In the genomic region with DNA sequence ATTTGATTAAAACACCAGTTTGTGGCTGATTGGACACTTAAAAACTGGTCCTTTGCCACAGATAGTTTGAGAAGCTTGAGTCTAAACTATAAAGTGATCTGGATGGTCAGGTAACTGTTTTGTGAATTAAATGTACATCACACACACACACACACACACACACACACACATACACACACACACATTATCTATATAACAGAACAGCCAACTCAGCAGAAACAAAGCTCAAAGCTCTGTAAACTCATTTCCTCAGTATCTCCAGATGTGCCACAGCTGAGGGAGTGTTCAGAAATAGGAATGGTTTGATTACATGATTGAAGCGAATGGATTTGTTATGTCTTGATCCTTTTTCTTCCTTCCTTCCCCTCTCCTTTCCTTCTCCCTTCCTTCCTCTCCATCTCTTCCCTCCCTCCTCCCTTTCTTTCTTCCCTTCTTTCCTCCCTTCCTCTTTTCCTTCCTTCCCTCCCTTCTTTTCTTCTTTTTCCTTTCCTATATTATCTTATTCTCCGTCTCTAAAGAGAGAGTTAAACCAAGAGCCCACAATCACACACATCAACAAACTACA, we compare ENCODE assay signal across 2 cellular contexts.
TF ChIP-seq lines count a peak whose summit lies in the region.

No MANE protein-coding gene starts in this region.

TF ChIP-seq in HepG2, 621 proteins besides CTCF, POLR2A, EP300 and RAD21:
- TF ChIP-seq, protein P1, sequence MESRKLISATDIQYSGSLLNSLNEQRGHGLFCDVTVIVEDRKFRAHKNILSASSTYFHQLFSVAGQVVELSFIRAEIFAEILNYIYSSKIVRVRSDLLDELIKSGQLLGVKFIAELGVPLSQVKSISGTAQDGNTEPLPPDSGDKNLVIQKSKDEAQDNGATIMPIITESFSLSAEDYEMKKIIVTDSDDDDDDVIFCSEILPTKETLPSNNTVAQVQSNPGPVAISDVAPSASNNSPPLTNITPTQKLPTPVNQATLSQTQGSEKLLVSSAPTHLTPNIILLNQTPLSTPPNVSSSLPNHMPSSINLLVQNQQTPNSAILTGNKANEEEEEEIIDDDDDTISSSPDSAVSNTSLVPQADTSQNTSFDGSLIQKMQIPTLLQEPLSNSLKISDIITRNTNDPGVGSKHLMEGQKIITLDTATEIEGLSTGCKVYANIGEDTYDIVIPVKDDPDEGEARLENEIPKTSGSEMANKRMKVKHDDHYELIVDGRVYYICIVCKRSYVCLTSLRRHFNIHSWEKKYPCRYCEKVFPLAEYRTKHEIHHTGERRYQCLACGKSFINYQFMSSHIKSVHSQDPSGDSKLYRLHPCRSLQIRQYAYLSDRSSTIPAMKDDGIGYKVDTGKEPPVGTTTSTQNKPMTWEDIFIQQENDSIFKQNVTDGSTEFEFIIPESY (CRISPR knock-in tag; IDR thresholded peaks at IDR 0.05), result no peak
- peak; percentile 31 for TF ChIP-seq PCBP2 (optimal IDR thresholded peaks at IDR 0.05; ENCODE audit: low read depth, low read length, poor library complexity, severe bottlenecking)
- no peak for TF ChIP-seq ZNF274 (CRISPR knock-in tag; IDR thresholded peaks at IDR 0.05)
- TF ChIP-seq MAFF (IDR thresholded peaks at IDR 0.05; ENCODE audit: low read depth, low read length), result peak; percentile 77
- TF ChIP-seq MAFK (conservative IDR thresholded peaks at IDR 0.05 in 1 of 2, IDR thresholded peaks at IDR 0.05 in 1 of 2; ENCODE audit: low read length in 2 of 2), result peak; percentile 66 to 86
- no peak for TF ChIP-seq KAT8 (CRISPR knock-in tag; IDR thresholded peaks at IDR 0.05)
- TF ChIP-seq, protein P2, sequence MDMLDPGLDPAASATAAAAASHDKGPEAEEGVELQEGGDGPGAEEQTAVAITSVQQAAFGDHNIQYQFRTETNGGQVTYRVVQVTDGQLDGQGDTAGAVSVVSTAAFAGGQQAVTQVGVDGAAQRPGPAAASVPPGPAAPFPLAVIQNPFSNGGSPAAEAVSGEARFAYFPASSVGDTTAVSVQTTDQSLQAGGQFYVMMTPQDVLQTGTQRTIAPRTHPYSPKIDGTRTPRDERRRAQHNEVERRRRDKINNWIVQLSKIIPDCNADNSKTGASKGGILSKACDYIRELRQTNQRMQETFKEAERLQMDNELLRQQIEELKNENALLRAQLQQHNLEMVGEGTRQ (IDR thresholded peaks at IDR 0.05; ENCODE audit: low read depth, low read length), result no peak
- TF ChIP-seq, protein P2 (CRISPR knock-in tag; IDR thresholded peaks at IDR 0.05; ENCODE audit: borderline replicate concordance), result no peak
- TF ChIP-seq HNRNPK (IDR thresholded peaks at IDR 0.05; ENCODE audit: low read depth, low read length, poor library complexity, severe bottlenecking), result peak; percentile 75

TF ChIP-seq in HEK293, 187 proteins besides CTCF, POLR2A, EP300 and RAD21 (continued from another document):
- no peak for TF ChIP-seq ZNF211 (tag by site-specific recombination; IDR thresholded peaks at IDR 0.05; ENCODE audit: low read depth)
